33 cellular contexts compared by ENCODE assay signal in genomic region chr13:21548577-21548976, GRCh38.
"Had no signal": no experiment of that assay in that cellular context is flagged by ENCODE, and none has a peak within 500 bp of the region (broad histone marks: within the 10 kb centered on the region; RNA-seq: fewer than 3 reads in every experiment).

No MANE protein-coding gene starts in this region.

- H3K36me3 ChIP-seq: adrenal gland, brain microvascular endothelial cell, breast epithelium had no signal

- H3K4me1 ChIP-seq: adrenal gland, body of pancreas, breast epithelium had no signal

- H3K4me3 ChIP-seq: adrenal gland, body of pancreas, breast epithelium had no signal

- H3K9me3 ChIP-seq: adrenal gland, body of pancreas, breast epithelium had no signal

- H3K27me3 ChIP-seq: adrenal gland, body of pancreas, brain microvascular endothelial cell, breast epithelium had no signal

- H3K27ac ChIP-seq: adrenal gland, body of pancreas, brain microvascular endothelial cell, breast epithelium, VCaP had no signal

- DNase-seq: activated B cell treated with CpG ODN at 0.5 μM for 24 hours; activated CD4-positive, alpha-beta memory T cell treated with anti-CD3 and anti-CD28 coated beads for 36 hours; activated CD4-positive, alpha-beta T cell treated with anti-CD3 and anti-CD28 coated beads for 4 hours; activated CD4-positive, alpha-beta T cell treated with anti-CD3 and anti-CD28 coated beads, Interleukin-2, amount 10 ng/mL, durations not matched to agents 24 days and 14 days; activated CD4-positive, alpha-beta T cell treated with anti-CD3 and anti-CD28 coated beads, Interleukin-2, amount 50 U/mL, for 1 hour; activated CD4-positive, alpha-beta T cell treated with anti-CD3 and anti-CD28 coated beads, Interleukin-2, amount 50 U/mL, for 4 hours; activated CD4-positive, CD25-positive, alpha-beta regulatory T cell treated with anti-CD3 and anti-CD28 coated beads, Interleukin-2, amount 50 U/mL, for 72 hours; activated CD8-positive, alpha-beta memory T cell treated with anti-CD3 and anti-CD28 coated beads, Interleukin-2, amount 50 U/mL, for 4 hours; activated CD8-positive, alpha-beta T cell treated with anti-CD3 and anti-CD28 coated beads for 36 hours; activated effector memory CD4-positive, alpha-beta T cell treated with anti-CD3 and anti-CD28 coated beads, Interleukin-2, amount 50 U/mL, for 16 hours; activated gamma-delta T cell treated with Interleukin-2 at 50 U/mL for 16 hours; activated naive CD4-positive, alpha-beta T cell; activated naive CD4-positive, alpha-beta T cell treated with anti-CD3 and anti-CD28 coated beads for 36 hours; activated naive CD4-positive, alpha-beta T cell treated with anti-CD3 and anti-CD28 coated beads, Interleukin-2, amount 50 U/mL, for 16 hours; activated naive CD8-positive, alpha-beta T cell treated with anti-CD3 and anti-CD28 coated beads for 36 hours; activated T-cell treated with anti-CD3 and anti-CD28 coated beads for 4 hours; activated T-cell treated with anti-CD3 and anti-CD28 coated beads, Interleukin-2, amount 50 U/mL, for 1 hour; activated T-cell treated with anti-CD3 and anti-CD28 coated beads, Interleukin-2, amount 50 U/mL, for 4 hours; activated T-cell treated with anti-CD3 and anti-CD28 coated beads, Interleukin-2, amount 50 U/mL, for 72 hours; adrenal gland; amniotic stem cell; aorta; body of pancreas; brain microvascular endothelial cell; caudate nucleus; cerebellar nuclear complex; T-helper 1 cell; T-helper 2 cell; T-helper 9 cell had no signal

- FAIRE-seq: astrocyte, TTC549 had no signal
